Comparison of ENCODE assay signal across 21 cellular contexts in the genomic region with DNA sequence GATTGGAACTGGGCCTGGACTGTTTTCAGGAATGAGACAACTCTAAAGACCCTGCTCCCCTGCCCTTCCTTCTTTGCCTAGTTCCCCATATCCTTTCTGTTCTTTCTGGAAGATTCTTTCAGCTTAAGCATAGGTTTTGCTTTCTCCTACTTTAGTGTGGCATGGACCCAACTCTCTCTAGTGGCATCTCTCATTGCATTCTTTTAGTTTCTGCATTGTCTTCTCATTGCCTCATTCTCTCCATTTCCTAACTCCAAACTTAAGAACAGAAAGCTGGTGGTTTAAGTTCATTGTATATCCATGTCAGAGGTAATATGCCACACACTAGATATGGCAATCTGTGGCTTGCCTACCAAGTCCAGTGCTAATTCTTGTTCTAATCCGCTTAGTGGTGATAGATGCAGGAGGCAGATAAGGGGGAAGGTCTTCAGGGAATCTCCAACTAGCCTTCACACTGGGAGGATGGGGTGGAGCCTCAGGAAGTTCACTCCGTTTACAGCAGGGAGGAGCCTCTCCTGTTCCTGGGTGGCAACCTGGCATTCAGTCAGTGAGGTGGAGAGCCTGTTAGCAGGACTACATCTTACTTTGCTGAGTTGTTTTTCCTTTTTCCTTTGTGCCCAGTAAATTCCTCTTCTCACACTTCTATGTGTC.
"Had no signal": no experiment of that assay in that cellular context is flagged by ENCODE, and none has a peak within 500 bp of the region (broad histone marks: within the 10 kb centered on the region; RNA-seq: fewer than 3 reads in every experiment).

No MANE protein-coding gene starts in this region.

- H3K27ac Mint-ChIP-seq: activated B cell treated with CpG ODN at 0.5 μM for 24 hours; activated CD8-positive, alpha-beta T cell treated with anti-CD3 and anti-CD28 coated beads for 36 hours; activated naive CD4-positive, alpha-beta T cell treated with anti-CD3 and anti-CD28 coated beads, Interleukin-2, amount 50 U/mL, for 24 hours; stimulated activated naive B cell treated with anti-CD40 and anti-IgM and Interleukin-4, amounts not matched to agents 10 μg/mL and 1 μg/mL and 100 μg/mL, for 72 hours; T-helper 1 cell treated with Interleukin-12 subunit alpha and Interleukin-12 subunit beta and Interleukin-4 antibody, amounts not matched to agents 30 μg/mL and 1 μg/mL, for 36 hours had no signal

- H3K9me3 ChIP-seq: body of pancreas, right atrium auricular region, thyroid gland, uterus had no signal

- H3K36me3 Mint-ChIP-seq: activated naive CD4-positive, alpha-beta T cell treated with anti-CD3 and anti-CD28 coated beads, Interleukin-2, amount 50 U/mL, for 24 hours; stimulated activated naive B cell treated with anti-CD40 and anti-IgM and Interleukin-4, amounts not matched to agents 10 μg/mL and 1 μg/mL and 100 μg/mL, for 72 hours had no signal

- H3K79me2 ChIP-seq: hepatocyte had no signal

- H3K4me1 ChIP-seq: body of pancreas, right atrium auricular region, thyroid gland, uterus had no signal

- H3K27ac ChIP-seq: body of pancreas, epithelial cell of prostate, hepatocyte, right atrium auricular region, thyroid gland, uterus had no signal

- H3K4me1 Mint-ChIP-seq: activated naive CD4-positive, alpha-beta T cell treated with anti-CD3 and anti-CD28 coated beads, Interleukin-2, amount 50 U/mL, for 24 hours; stimulated activated naive B cell treated with anti-CD40 and anti-IgM and Interleukin-4, amounts not matched to agents 10 μg/mL and 1 μg/mL and 100 μg/mL, for 72 hours had no signal

- H3K4me3 Mint-ChIP-seq: activated B cell treated with CpG ODN at 0.5 μM for 24 hours; activated CD8-positive, alpha-beta T cell treated with anti-CD3 and anti-CD28 coated beads for 36 hours; activated naive CD4-positive, alpha-beta T cell treated with anti-CD3 and anti-CD28 coated beads, Interleukin-2, amount 50 U/mL, for 24 hours; nephron progenitor cell; stimulated activated naive B cell treated with anti-CD40 and anti-IgM and Interleukin-4, amounts not matched to agents 10 μg/mL and 1 μg/mL and 100 μg/mL, for 72 hours; T-helper 1 cell treated with Interleukin-12 subunit alpha and Interleukin-12 subunit beta and Interleukin-4 antibody, amounts not matched to agents 30 μg/mL and 1 μg/mL, for 36 hours had no signal

- H3K36me3 ChIP-seq: right atrium auricular region, thyroid gland, uterus had no signal

- H3K4me3 ChIP-seq: body of pancreas, hepatocyte, right atrium auricular region, thyroid gland, uterus had no signal

- ATAC-seq: activated CD8-positive, alpha-beta T cell treated with anti-CD3 and anti-CD28 coated beads for 36 hours; body of pancreas; stimulated activated naive B cell treated with anti-CD40 and anti-IgM and Interleukin-4, amounts not matched to agents 10 μg/mL and 1 μg/mL and 100 μg/mL, for 72 hours had no signal

- H2AFZ ChIP-seq: hepatocyte had no signal

- H3K27me3 Mint-ChIP-seq: activated CD8-positive, alpha-beta T cell treated with anti-CD3 and anti-CD28 coated beads for 36 hours; activated naive CD4-positive, alpha-beta T cell treated with anti-CD3 and anti-CD28 coated beads, Interleukin-2, amount 50 U/mL, for 24 hours had no signal

- DNase-seq: activated B cell treated with CpG ODN at 0.5 μM for 24 hours; activated CD4-positive, alpha-beta T cell treated with anti-CD3 and anti-CD28 coated beads for 48 hours; activated CD8-positive, alpha-beta T cell treated with anti-CD3 and anti-CD28 coated beads for 36 hours; activated effector memory CD4-positive, alpha-beta T cell treated with anti-CD3 and anti-CD28 coated beads, Interleukin-2, amount 50 U/mL, for 16 hours; activated T-cell treated with anti-CD3 and anti-CD28 coated beads, Interleukin-2, amount 50 U/mL, for 48 hours; amniotic stem cell; body of pancreas; cortex of kidney; effector memory CD4-positive, alpha-beta T cell; nephron progenitor cell; occipital lobe; stimulated activated CD4-positive, alpha-beta T cell treated with anti-CD3 and anti-CD28 coated beads, Interleukin-15, amount 100 ng/mL, for 24 hours; stimulated activated CD4-positive, alpha-beta T cell treated with anti-CD3 and anti-CD28 coated beads, Interleukin-4, amount 100 ng/mL, for 1 hour; stimulated activated naive B cell treated with anti-CD40 and anti-IgM and Interleukin-4, amounts not matched to agents 10 μg/mL and 1 μg/mL and 100 μg/mL, for 72 hours; thyroid gland; uterus had no signal

- H3K4me2 ChIP-seq: hepatocyte had no signal

- H3K27me3 ChIP-seq: body of pancreas, hepatocyte, right atrium auricular region, thyroid gland, uterus had no signal
